Comparison of ENCODE assay signal across 1 cellular context in genomic region chr19:40371802-40372122, GRCh38.
TF ChIP-seq lines count a peak whose summit lies in the region.

No MANE protein-coding gene starts in this region.

TF ChIP-seq in K562, 482 proteins besides CTCF, POLR2A, EP300 and RAD21:
- TF ChIP-seq ZBTB5 (IDR thresholded peaks at IDR 0.05): no peak
- TF ChIP-seq PKNOX1 (IDR thresholded peaks at IDR 0.05): peak; percentile 69; the same call in 1 of the 2 replicates
- peak; percentile 42; the same call in 1 of the 2 replicates for TF ChIP-seq CREB1 (IDR thresholded peaks at IDR 0.05)
- no peak for TF ChIP-seq CREB1 (CRISPR knock-in tag; IDR thresholded peaks at IDR 0.05)
- no peak for TF ChIP-seq PBX2 (CRISPR knock-in tag; IDR thresholded peaks at IDR 0.05; ENCODE audit: low read depth)
- peak; percentile 61; the same call in 1 of the 2 replicates for TF ChIP-seq PBX2 (tag; conservative IDR thresholded peaks at IDR 0.05; ENCODE audit: low read depth)
- 0 out of 2 replicates have a peak, but pooled peaks have one; percentile 14 for TF ChIP-seq MYC (IDR thresholded peaks at IDR 0.05; ENCODE audit: low read depth, low read length)
- no peak for TF ChIP-seq MYC (CRISPR knock-in tag; IDR thresholded peaks at IDR 0.05; ENCODE audit: borderline replicate concordance, low read depth)
- peak; percentile 32; the same call in 1 of the 2 replicates for TF ChIP-seq ZFX (CRISPR knock-in tag; IDR thresholded peaks at IDR 0.05)
- no peak for TF ChIP-seq ZNF174 (CRISPR knock-in tag; IDR thresholded peaks at IDR 0.05)
- no peak for TF ChIP-seq E2F5 (CRISPR knock-in tag; IDR thresholded peaks at IDR 0.05)
- peak; percentile 39; the same call in 1 of the 2 replicates for TF ChIP-seq MAX (CRISPR knock-in tag; IDR thresholded peaks at IDR 0.05)
- TF ChIP-seq ZNF583 (CRISPR knock-in tag; IDR thresholded peaks at IDR 0.05): no peak
- no peak for TF ChIP-seq ZNF347 (CRISPR knock-in tag; IDR thresholded peaks at IDR 0.05; ENCODE audit: low read depth)
- TF ChIP-seq ZNF224 (CRISPR knock-in tag; IDR thresholded peaks at IDR 0.05): no peak
- TF ChIP-seq RB1 (IDR thresholded peaks at IDR 0.05; ENCODE audit: low read depth): 0 out of 2 replicates have a peak, but pooled peaks have one; percentile 12
- TF ChIP-seq MEIS2 (IDR thresholded peaks at IDR 0.05; ENCODE audit: partially characterized antibody): peak; percentile 65
